36 cellular contexts compared by ENCODE assay signal in genomic region chr7:31853380-31853779, GRCh38.
"Had no signal": no experiment of that assay in that cellular context is flagged by ENCODE, and none has a peak within 500 bp of the region (broad histone marks: within the 10 kb centered on the region; RNA-seq: fewer than 3 reads in every experiment).

No MANE protein-coding gene starts in this region.

- H3K27ac ChIP-seq: brain microvascular endothelial cell, gastrocnemius medialis, lower lobe of right lung, neutrophil, skin epidermis, thyroid gland, upper lobe of left lung, vagina, WERI-Rb-1 had no signal

- H3K4me3 ChIP-seq: gastrocnemius medialis, lower lobe of right lung, skin epidermis, thyroid gland, upper lobe of left lung, vagina had no signal

- H3K27ac Mint-ChIP-seq: activated CD4-positive, alpha-beta memory T cell treated with anti-CD3 and anti-CD28 coated beads for 36 hours; activated CD4-positive, alpha-beta T cell treated with anti-CD3 and anti-CD28 coated beads, Interleukin-2, amount 10 ng/mL, durations not matched to agents 24 days and 14 days; effector memory CD8-positive, alpha-beta T cell; immature natural killer cell; mesothelial cell of epicardium; naive B cell; nephron progenitor cell; stimulated activated memory B cell treated with anti-CD40 and anti-IgM and Interleukin-4, amounts not matched to agents 10 μg/mL and 1 μg/mL and 100 μg/mL, for 72 hours; stimulated activated naive CD8-positive, alpha-beta T cell treated with anti-CD3 and anti-CD28 coated beads, Interleukin-15, amount 100 ng/mL, for 72 hours; T-helper 17 cell had no signal

- H3K27me3 ChIP-seq: brain microvascular endothelial cell, gastrocnemius medialis, neutrophil, thyroid gland, upper lobe of left lung, vagina had no signal

- H3K4me3 Mint-ChIP-seq: activated CD4-positive, alpha-beta memory T cell treated with anti-CD3 and anti-CD28 coated beads for 36 hours; activated CD4-positive, alpha-beta T cell treated with anti-CD3 and anti-CD28 coated beads, Interleukin-2, amount 10 ng/mL, durations not matched to agents 24 days and 14 days; effector memory CD8-positive, alpha-beta T cell; immature natural killer cell; mesothelial cell of epicardium; naive B cell; nephron progenitor cell; stimulated activated memory B cell treated with anti-CD40 and anti-IgM and Interleukin-4, amounts not matched to agents 10 μg/mL and 1 μg/mL and 100 μg/mL, for 72 hours; stimulated activated naive CD8-positive, alpha-beta T cell treated with anti-CD3 and anti-CD28 coated beads, Interleukin-15, amount 100 ng/mL, for 72 hours; T-helper 17 cell had no signal

- DNase-seq: activated CD4-positive, alpha-beta memory T cell treated with anti-CD3 and anti-CD28 coated beads for 36 hours; activated CD4-positive, alpha-beta T cell treated with anti-CD3 and anti-CD28 coated beads, Interleukin-2, amount 10 ng/mL, durations not matched to agents 24 days and 14 days; activated CD8-positive, alpha-beta memory T cell treated with anti-CD3 and anti-CD28 coated beads, Interleukin-2, amount 50 U/mL, for 4 hours; activated gamma-delta T cell treated with Interleukin-2 at 50 U/mL for 16 hours; activated naive CD4-positive, alpha-beta T cell treated with anti-CD3 and anti-CD28 coated beads, Interleukin-2, amount 50 U/mL, for 16 hours; activated T-cell treated with anti-CD3 and anti-CD28 coated beads, Interleukin-2, amount 50 U/mL, for 1 hour; amniotic stem cell; brain microvascular endothelial cell; caudate nucleus; cortex of kidney; effector memory CD8-positive, alpha-beta T cell; erythroblast; gastrocnemius medialis; glutamatergic neuron; hypothalamus; immature natural killer cell; kidney; lower lobe of right lung; naive B cell; nephron progenitor cell; stimulated activated CD4-positive, alpha-beta T cell treated with anti-CD3 and anti-CD28 coated beads, Interleukin-4, amount 100 ng/mL, for 4 hours; stimulated activated CD8-positive, alpha-beta memory T cell treated with anti-CD3 and anti-CD28 coated beads, Interleukin-4, amount 100 ng/mL, for 48 hours; stimulated activated naive CD8-positive, alpha-beta T cell treated with anti-CD3 and anti-CD28 coated beads, Interleukin-15, amount 100 ng/mL, for 72 hours; substantia nigra; T-helper 17 cell; T1000; thyroid gland; upper lobe of left lung; WERI-Rb-1 had no signal

- H3K36me3 Mint-ChIP-seq: activated CD4-positive, alpha-beta memory T cell treated with anti-CD3 and anti-CD28 coated beads for 36 hours; immature natural killer cell; mesothelial cell of epicardium; naive B cell; stimulated activated memory B cell treated with anti-CD40 and anti-IgM and Interleukin-4, amounts not matched to agents 10 μg/mL and 1 μg/mL and 100 μg/mL, for 72 hours had no signal

- H3K27me3 Mint-ChIP-seq: activated CD4-positive, alpha-beta memory T cell treated with anti-CD3 and anti-CD28 coated beads for 36 hours; activated CD4-positive, alpha-beta T cell treated with anti-CD3 and anti-CD28 coated beads, Interleukin-2, amount 10 ng/mL, durations not matched to agents 24 days and 14 days; effector memory CD8-positive, alpha-beta T cell; stimulated activated memory B cell treated with anti-CD40 and anti-IgM and Interleukin-4, amounts not matched to agents 10 μg/mL and 1 μg/mL and 100 μg/mL, for 72 hours; stimulated activated naive CD8-positive, alpha-beta T cell treated with anti-CD3 and anti-CD28 coated beads, Interleukin-15, amount 100 ng/mL, for 72 hours; T-helper 17 cell had no signal

- ATAC-seq: activated CD4-positive, CD25-positive, alpha-beta regulatory T cell treated with anti-CD3 and anti-CD28 coated beads, Interleukin-2, amount 50 U/mL, for 24 hours; effector memory CD8-positive, alpha-beta T cell; gastrocnemius medialis; lower lobe of right lung; sciatic nerve; stimulated activated memory B cell treated with anti-CD40 and anti-IgM and Interleukin-4, amounts not matched to agents 10 μg/mL and 1 μg/mL and 100 μg/mL, for 72 hours; stimulated activated naive CD8-positive, alpha-beta T cell treated with anti-CD3 and anti-CD28 coated beads, Interleukin-15, amount 100 ng/mL, for 72 hours; T-helper 17 cell had no signal

- H3K9me3 ChIP-seq: gastrocnemius medialis, lower lobe of right lung, neutrophil, thyroid gland, upper lobe of left lung, vagina had no signal

- H3K4me1 Mint-ChIP-seq: activated CD4-positive, alpha-beta T cell treated with anti-CD3 and anti-CD28 coated beads, Interleukin-2, amount 10 ng/mL, durations not matched to agents 24 days and 14 days; immature natural killer cell; mesothelial cell of epicardium; naive B cell; nephron progenitor cell; stimulated activated memory B cell treated with anti-CD40 and anti-IgM and Interleukin-4, amounts not matched to agents 10 μg/mL and 1 μg/mL and 100 μg/mL, for 72 hours; stimulated activated naive CD8-positive, alpha-beta T cell treated with anti-CD3 and anti-CD28 coated beads, Interleukin-15, amount 100 ng/mL, for 72 hours; T-helper 17 cell had no signal

- H3K36me3 ChIP-seq: brain microvascular endothelial cell, gastrocnemius medialis, lower lobe of right lung, neutrophil, thyroid gland, upper lobe of left lung, vagina, WERI-Rb-1 had no signal

- H3K9me3 Mint-ChIP-seq: activated CD4-positive, alpha-beta memory T cell treated with anti-CD3 and anti-CD28 coated beads for 36 hours; activated CD4-positive, alpha-beta T cell treated with anti-CD3 and anti-CD28 coated beads, Interleukin-2, amount 10 ng/mL, durations not matched to agents 24 days and 14 days; mesothelial cell of epicardium; nephron progenitor cell; stimulated activated memory B cell treated with anti-CD40 and anti-IgM and Interleukin-4, amounts not matched to agents 10 μg/mL and 1 μg/mL and 100 μg/mL, for 72 hours had no signal

- H3K4me1 ChIP-seq: gastrocnemius medialis, lower lobe of right lung, thyroid gland, upper lobe of left lung, vagina had no signal
